19 cellular contexts compared by ENCODE assay signal in the genomic region with DNA sequence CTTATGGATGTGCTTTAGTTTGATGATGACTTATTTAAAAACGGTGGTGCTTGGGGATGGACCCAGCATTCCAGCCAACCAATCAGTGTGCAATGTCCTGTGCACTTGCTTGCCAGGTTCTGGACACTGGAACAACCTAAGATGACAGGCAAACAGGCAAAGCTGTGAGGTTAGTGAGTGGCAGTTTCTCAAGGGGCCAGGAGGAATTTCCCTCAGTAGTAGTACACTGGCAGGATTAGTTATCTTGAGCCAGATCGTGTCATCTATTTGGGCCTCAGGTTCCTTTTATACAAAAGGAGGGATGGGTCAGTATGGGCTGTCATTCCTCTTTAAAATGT. TPM values are rescaled to one million over a fixed set of nuclear protein-coding genes. Genes with fewer than 3 reads are reported as not detected.
DNase-seq lines count a peak whose midpoint lies in the region; ATAC-seq and TF ChIP-seq lines count a peak whose summit lies in the region.
"Had no signal": no experiment of that assay in that cellular context is flagged by ENCODE, and none has a peak within 500 bp of the region (broad histone marks: within the 10 kb centered on the region; RNA-seq: fewer than 3 reads in every experiment).

No MANE protein-coding gene starts in this region.

- H3K9me3 ChIP-seq in T-helper 17 cell (ENCODE audit: control insufficient read depth, low read length, poor library complexity, severe bottlenecking) (no peaks in the 10 kb centered on the region), lower lobe of right lung (no peaks in the 10 kb centered on the region)

- POLR2A ChIA-PET in RWPE1 (lab: Yijun Ruan, JAX; ENCODE audit: low non-redundant PET) = no interaction called here

- peaks cover 37% of the 10 kb centered on the region for H3K4me1 ChIP-seq in lower lobe of right lung

- intact Hi-C loops in lower lobe of right lung (cut with DNase I) = no loop called here

- H3K4me3 ChIP-seq in lower lobe of right lung = peak overlapping the region; percentile 24
- no peak overlapping the region for H3K4me3 ChIP-seq in coronary artery

- peak overlapping the region; percentile 81 for H3K27ac Mint-ChIP-seq in stimulated activated naive CD8-positive, alpha-beta T cell treated with anti-CD3 and anti-CD28 coated beads, Interleukin-15, Interleukin-2, amounts not matched to agents 100 ng/mL and 50 ng/mL, for 24 hours
- H3K27ac Mint-ChIP-seq in T-helper 17 cell = peak overlapping the region; percentile 63

- H3K27me3 ChIP-seq in lower lobe of right lung (ENCODE audit: low read depth) = no peaks in the 10 kb centered on the region

- peaks cover 39% of the 10 kb centered on the region for H3K36me3 Mint-ChIP-seq in stimulated activated naive CD8-positive, alpha-beta T cell treated with anti-CD3 and anti-CD28 coated beads, Interleukin-15, Interleukin-2, amounts not matched to agents 100 ng/mL and 50 ng/mL, for 24 hours (ENCODE audit: low read depth)
- no peaks in the 10 kb centered on the region for H3K36me3 Mint-ChIP-seq in T-helper 17 cell (ENCODE audit: low read depth)

- ATAC-seq in stimulated activated naive CD8-positive, alpha-beta T cell treated with anti-CD3 and anti-CD28 coated beads, Interleukin-15, Interleukin-2, amounts not matched to agents 100 U/mL and 50 U/mL, for 24 hours = no peak
- ATAC-seq in T-helper 17 cell (no peak), lower lobe of right lung (peak; percentile 35 to 59)
- ATAC-seq: effector memory CD8-positive, alpha-beta T cell had no signal

- H3K36me3 ChIP-seq in lower lobe of right lung = no peaks in the 10 kb centered on the region

- peaks cover 100% of the 10 kb centered on the region for H3K4me1 Mint-ChIP-seq in stimulated activated naive CD8-positive, alpha-beta T cell treated with anti-CD3 and anti-CD28 coated beads, Interleukin-15, Interleukin-2, amounts not matched to agents 100 ng/mL and 50 ng/mL, for 24 hours (ENCODE audit: low read depth)
- peaks cover 59% of the 10 kb centered on the region for H3K4me1 Mint-ChIP-seq in T-helper 17 cell

- no peak overlapping the region for H3K4me3 Mint-ChIP-seq in stimulated activated naive CD8-positive, alpha-beta T cell treated with anti-CD3 and anti-CD28 coated beads, Interleukin-15, Interleukin-2, amounts not matched to agents 100 ng/mL and 50 ng/mL, for 24 hours
- peak overlapping the region; percentile 43 for H3K4me3 Mint-ChIP-seq in T-helper 17 cell
- H3K4me3 Mint-ChIP-seq: HFFc6, nephron progenitor cell had no signal

- DNase-seq in stimulated activated naive CD8-positive, alpha-beta T cell treated with anti-CD3 and anti-CD28 coated beads, Interleukin-15, Interleukin-2, amounts not matched to agents 100 U/mL and 50 U/mL, for 24 hours = no peak
- DNase-seq in T-helper 17 cell = no peak
- DNase-seq in lower lobe of right lung = no peak
- no peak for DNase-seq in coronary artery (ENCODE audit: low spot score)
- DNase-seq in RWPE1 (ENCODE audit: low spot score) = no peak
- no peak for DNase-seq in H4 (ENCODE audit: low spot score)
- DNase-seq: activated CD4-positive, CD25-positive, alpha-beta regulatory T cell; activated CD8-positive, alpha-beta memory T cell treated with anti-CD3 and anti-CD28 coated beads, Interleukin-2, amount 50 U/mL, for 4 hours; caudate nucleus; effector memory CD8-positive, alpha-beta T cell; GDM1; head of caudate nucleus; HFFc6; NCI-H2081; nephron progenitor cell; SHP77; stimulated activated CD4-positive, alpha-beta T cell treated with anti-CD3 and anti-CD28 coated beads, Interleukin-2, amount 100 ng/mL, for 24 hours had no signal

- TF ChIP-seq CTCF in lower lobe of right lung (IDR thresholded peaks at IDR 0.05) (no peak), coronary artery (IDR thresholded peaks at IDR 0.05) (no peak), RWPE1 (conservative IDR thresholded peaks at IDR 0.05; ENCODE audit: low read depth) (no peak)

- H3K9me3 Mint-ChIP-seq in stimulated activated naive CD8-positive, alpha-beta T cell treated with anti-CD3 and anti-CD28 coated beads, Interleukin-15, Interleukin-2, amounts not matched to agents 100 ng/mL and 50 ng/mL, for 24 hours = peaks cover 15% of the 10 kb centered on the region
- H3K9me3 Mint-ChIP-seq: effector memory CD8-positive, alpha-beta T cell had no signal

- CTCF ChIA-PET in RWPE1 (lab: Yijun Ruan, JAX) = interaction anchor here (0.8 kb wide), 1 partner anchor 234 kb away, joined by 3 read pairs; no protein-coding TSS in a partner anchor

- peak overlapping the region; percentile 10 for H3K27ac ChIP-seq in lower lobe of right lung
- H3K27ac ChIP-seq in coronary artery = no peak overlapping the region
- H3K27ac ChIP-seq in RWPE1 = no peak overlapping the region
- H3K27ac ChIP-seq: KMS-11 had no signal

- no peaks in the 10 kb centered on the region for H3K27me3 Mint-ChIP-seq in stimulated activated naive CD8-positive, alpha-beta T cell treated with anti-CD3 and anti-CD28 coated beads, Interleukin-15, Interleukin-2, amounts not matched to agents 100 ng/mL and 50 ng/mL, for 24 hours
- H3K27me3 Mint-ChIP-seq in T-helper 17 cell = no peaks in the 10 kb centered on the region
- H3K27me3 Mint-ChIP-seq: effector memory CD8-positive, alpha-beta T cell had no signal

RNA-seq across cellular contexts. Expression of gene MAP4K4, which starts 26.6 kb away (rescaled TPM):
- 100 to 1,000 TPM in 1 of 2 donors, 10 to 100 TPM in 1; 98.1 to 102 TPM for total RNA-seq in T-helper 17 cell
- 68.4 TPM for total RNA-seq in lower lobe of right lung
- total RNA-seq in H4 (2014; rRNA removed; shearing (Covaris generic)) = 17.8 and 26.4 TPM in 2 replicates

Comparison
In these comparisons a context has a peak if more than half of its experiments do, and no peak if none do; other contexts are left out.
1. ATAC-seq: peak in lower lobe of right lung (2 of 2); none in stimulated activated naive CD8-positive, alpha-beta T cell treated with anti-CD3 and anti-CD28 coated beads, Interleukin-15, Interleukin-2, amounts not matched to agents 100 U/mL and 50 U/mL, for 24 hours (single experiment) and T-helper 17 cell (single experiment).